In genomic region chr21:41112740-41113692, GRCh38 we compare ENCODE assay signal across 9 cellular contexts. TPM values are rescaled to one million over a fixed set of nuclear protein-coding genes. Genes with fewer than 3 reads are reported as not detected.
DNase-seq lines count a peak whose midpoint lies in the region; ATAC-seq and TF ChIP-seq lines count a peak whose summit lies in the region.
"Had no signal": no experiment of that assay in that cellular context is flagged by ENCODE, and none has a peak within 500 bp of the region (broad histone marks: within the 10 kb centered on the region; RNA-seq: fewer than 3 reads in every experiment).

No MANE protein-coding gene starts in this region.

- no peak overlapping the region for H2AFZ ChIP-seq in PC-3 (ENCODE audit: low read length)

- H3K9me3 ChIP-seq in mucosa of stomach (ENCODE audit: control insufficient read depth, low read length) (no peaks in the 10 kb centered on the region), PC-3 (ENCODE audit: low read length) (no peaks in the 10 kb centered on the region)

- H3K9ac ChIP-seq in mucosa of stomach (ENCODE audit: low read length) = no peak overlapping the region
- no peak overlapping the region for H3K9ac ChIP-seq in PC-3 (ENCODE audit: low read length)
- H3K9ac ChIP-seq: KMS-11 had no signal

- no peak for ATAC-seq in HG03196 (IDR thresholded peaks at IDR 0.05; ENCODE audit: unreplicated experiment)
- no peak for ATAC-seq in HG02973 (IDR thresholded peaks at IDR 0.05; ENCODE audit: unreplicated experiment)
- no peak for ATAC-seq in PC-3

- H3K27ac ChIP-seq in PC-3 (ENCODE audit: low read length) = no peak overlapping the region
- H3K27ac ChIP-seq: KMS-11 had no signal

- intact Hi-C loops in PC-3 (cut with micrococcal nuclease) = no loop called here

- POLR2A ChIA-PET in PC-3 (lab: Charles Lee; ENCODE audit: unreplicated experiment) = no interaction called here

- H3K4me2 ChIP-seq in PC-3 (ENCODE audit: low read length) = no peak overlapping the region
- H3K4me2 ChIP-seq: KMS-11 had no signal

- no peaks in the 10 kb centered on the region for H3K9me2 ChIP-seq in PC-3 (replicated peaks; ENCODE audit: low read length)

- TF ChIP-seq CTCF in NB4 (IDR thresholded peaks at IDR 0.05; ENCODE audit: low read depth, low read length) (no peak), PC-3 (conservative IDR thresholded peaks at IDR 0.05; ENCODE audit: low read depth, low read length) (no peak)

- H3K27me3 ChIP-seq in mucosa of stomach (ENCODE audit: control insufficient read depth, insufficient read depth, low read length) (peaks cover 4% of the 10 kb centered on the region), PC-3 (ENCODE audit: low read length) (peaks cover 37% of the 10 kb centered on the region)

- CTCF ChIA-PET in PC-3 (lab: Charles Lee) = no interaction called here

- DNase-seq in COLO829 (ENCODE audit: low spot score) (peak; percentile 81), NB4 (ENCODE audit: low read depth) (peak; percentile 28), dedifferentiated amniotic fluid mesenchymal stem cell (ENCODE audit: extremely low spot score) (peak; percentile 86), PC-3 (no peak)
- no peak for DNase-seq in stimulated activated CD4-positive, alpha-beta T cell treated with anti-CD3 and anti-CD28 coated beads, Interleukin-2, amount 100 ng/mL, for 24 hours

- H3K79me2 ChIP-seq in PC-3 (ENCODE audit: low read length) = no peaks in the 10 kb centered on the region

- H4K20me1 ChIP-seq in PC-3 (ENCODE audit: low read length) = no peaks in the 10 kb centered on the region

- peaks cover 9% of the 10 kb centered on the region for H3K4me1 ChIP-seq in mucosa of stomach (ENCODE audit: control insufficient read depth, insufficient read depth, low read length)
- H3K4me1 ChIP-seq in PC-3 (ENCODE audit: insufficient read depth, low read length) = no peaks in the 10 kb centered on the region

- no peak for TF ChIP-seq POLR2A in NB4 (IDR thresholded peaks at IDR 0.05; ENCODE audit: extremely low read depth, insufficient read length)

- H3F3A ChIP-seq in PC-3 (ENCODE audit: low read length, unreplicated experiment) = no peaks in the 10 kb centered on the region

- BruUV-seq in PC-3 (replicated peaks; lab: Mats Ljungman, UMichigan) = no TSS peak

- H3K4me3 ChIP-seq in NB4 (ENCODE audit: low read depth, low read length) (no peak overlapping the region), mucosa of stomach (ENCODE audit: low read length) (peak overlapping the region; percentile 25), PC-3 (ENCODE audit: low read length) (no peak overlapping the region)

- H3K36me3 ChIP-seq in mucosa of stomach (ENCODE audit: control insufficient read depth, insufficient read depth, low read length) = no peaks in the 10 kb centered on the region
- no peaks in the 10 kb centered on the region for H3K36me3 ChIP-seq in PC-3 (ENCODE audit: low read depth, low read length)

RNA-seq across cellular contexts. Expression of gene BACE2, which starts 54.9 kb away (rescaled TPM):
- total RNA-seq in PC-3 (2014; rRNA removed) = 89.2 and 96.2 TPM in 2 replicates

Comparison
In these comparisons a context has a peak if more than half of its experiments do, and no peak if none do; other contexts are left out.
1. DNase-seq: peak in COLO829 (single experiment), NB4 (single experiment) and dedifferentiated amniotic fluid mesenchymal stem cell (single experiment); none in PC-3 (single experiment) and stimulated activated CD4-positive, alpha-beta T cell treated with anti-CD3 and anti-CD28 coated beads, Interleukin-2, amount 100 ng/mL, for 24 hours (0 of 2).